Comparison of ENCODE assay signal across 8 cellular contexts in genomic region chr6:144931172-144932035, GRCh38.
DNase-seq lines count a peak whose midpoint lies in the region; ATAC-seq and TF ChIP-seq lines count a peak whose summit lies in the region.

No MANE protein-coding gene starts in this region.

- H2AFZ ChIP-seq in PC-9: no peak overlapping the region

- POLR2A ChIA-PET in PC-9 (lab: Charles Lee; ENCODE audit: unreplicated experiment): no interaction called here

- 0 out of 2 replicates have a peak overlapping the region, but pooled peaks have one; percentile 26 for H3K4me2 ChIP-seq in PC-9

- ATAC-seq in heart right ventricle (no peak), Right ventricle myocardium inferior (no peak), HG02938 (IDR thresholded peaks at IDR 0.05; ENCODE audit: unreplicated experiment) (peak; percentile 81), lung (ENCODE audit: insufficient read depth, low FRiP score) (no peak), HG03469 (IDR thresholded peaks at IDR 0.05; ENCODE audit: unreplicated experiment) (no peak)

- CTCF ChIA-PET in PC-9 (lab: Charles Lee): no interaction called here

- H4K20me1 ChIP-seq in PC-9 (ENCODE audit: insufficient read depth): no peaks in the 10 kb centered on the region

- peaks cover 0 to 18% (median 4%) of the 10 kb centered on the region in 11 donors for H3K9me3 ChIP-seq in heart right ventricle
- peaks cover 8% of the 10 kb centered on the region; the same call in 1 of the 2 replicates for H3K9me3 ChIP-seq in PC-9 (ENCODE audit: insufficient read depth, low read depth)
- no peaks in the 10 kb centered on the region for H3K9me3 ChIP-seq in breast epithelium
- no peaks in the 10 kb centered on the region for H3K9me3 ChIP-seq in lung (ENCODE audit: control insufficient read depth in 2 of 2, insufficient read depth in 1 of 2, low read length in 1 of 2)

- no peak overlapping the region for H3K27ac ChIP-seq in heart right ventricle
- no peak overlapping the region for H3K27ac ChIP-seq in PC-9
- H3K27ac ChIP-seq in breast epithelium: no peak overlapping the region
- no peak overlapping the region for H3K27ac ChIP-seq in lung (ENCODE audit: low read depth in 1 of 2, low read length in 1 of 2)

- H3K4me1 ChIP-seq in heart right ventricle (no peaks in the 10 kb centered on the region), PC-9 (replicated peaks; ENCODE audit: insufficient read depth) (0 out of 2 replicates have a peak, but pooled peaks cover 11% of the 10 kb centered on the region), breast epithelium (no peaks in the 10 kb centered on the region), lung (ENCODE audit: control insufficient read depth in 2 of 2, insufficient read depth in 2 of 2, low read length in 2 of 2) (no peaks in the 10 kb centered on the region)

- peak in 8 of 9 donors; percentile 28 to 70 (median 55) for TF ChIP-seq CTCF in heart right ventricle (IDR thresholded peaks at IDR 0.05)
- TF ChIP-seq CTCF in PC-9 (conservative IDR thresholded peaks at IDR 0.05): peak; percentile 78
- TF ChIP-seq CTCF in breast epithelium (IDR thresholded peaks at IDR 0.05): peak in 2 of 3 donors; percentile 46 to 51
- peak; percentile 11 for TF ChIP-seq CTCF in lung (IDR thresholded peaks at IDR 0.05; ENCODE audit: control extremely low read depth, extremely low read depth)

- no peaks in the 10 kb centered on the region for H3K79me2 ChIP-seq in PC-9 (ENCODE audit: low read depth)

- no peaks in the 10 kb centered on the region for H3K27me3 ChIP-seq in heart right ventricle
- no peaks in the 10 kb centered on the region for H3K27me3 ChIP-seq in PC-9 (ENCODE audit: insufficient read depth, low read depth)
- no peaks in the 10 kb centered on the region for H3K27me3 ChIP-seq in breast epithelium
- no peaks in the 10 kb centered on the region for H3K27me3 ChIP-seq in lung (ENCODE audit: control insufficient read depth, insufficient read depth)

- BruUV-seq in PC-9 (replicated peaks; lab: Mats Ljungman, UMichigan): no TSS peak

- DNase-seq in heart right ventricle (peak in 1 of 2 donors; percentile 8), Right ventricle myocardium inferior (ENCODE audit: missing footprints) (no peak), PC-9 (peak; percentile 30 to 49), breast epithelium (ENCODE audit: low spot score in 2 of 2) (peak in 1 of 2 donors; percentile 18), lung (ENCODE audit: low spot score) (no peak), ureter (ENCODE audit: low spot score) (peak; percentile 50)

- H3K4me3 ChIP-seq in heart right ventricle: no peak overlapping the region
- H3K4me3 ChIP-seq in PC-9: no peak overlapping the region
- H3K4me3 ChIP-seq in breast epithelium: no peak overlapping the region
- H3K4me3 ChIP-seq in lung: no peak overlapping the region

- no peak for TF ChIP-seq POLR2A in breast epithelium (IDR thresholded peaks at IDR 0.05)

- intact Hi-C loops in heart right ventricle (cut with DNase I): loop anchor here in 6 of 10 donors (5.0 to 10.0 kb wide), 4 partner anchors 273 to 703 kb away; no protein-coding TSS in a partner anchor
- intact Hi-C loops in Right ventricle myocardium inferior (cut with DNase I): loop anchor here (5.0 kb wide), 1 partner anchor 344 kb away; no protein-coding TSS in a partner anchor
- intact Hi-C loops in PC-9 (cut with micrococcal nuclease; ENCODE audit: unreplicated experiment): loop anchor here (2.0 to 5.0 kb wide), 4 partner anchors 97 to 347 kb away; no protein-coding TSS in a partner anchor
- intact Hi-C loops in breast epithelium (cut with DNase I; ENCODE audit: low total_unique reads): loop anchor here (1.0 kb wide), 1 partner anchor 11 kb away; no protein-coding TSS in a partner anchor

- H3K36me3 ChIP-seq in heart right ventricle (no peaks in the 10 kb centered on the region), PC-9 (ENCODE audit: low read depth) (no peaks in the 10 kb centered on the region), breast epithelium (no peaks in the 10 kb centered on the region), lung (ENCODE audit: control insufficient read depth in 2 of 2, insufficient read depth in 2 of 2, low read length in 2 of 2) (no peaks in the 10 kb centered on the region)

- 57 to 59% methylated on average over 6 of the region's 6 CpGs for WGBS in heart right ventricle, 2 donors
- 61 to 63% methylated on average over 6 of the region's 6 CpGs for WGBS in lung, 2 donors

- no peaks in the 10 kb centered on the region for H3F3A ChIP-seq in PC-9 (ENCODE audit: insufficient read depth, low read depth)

- no peaks in the 10 kb centered on the region for H3K9me2 ChIP-seq in PC-9 (ENCODE audit: insufficient read depth)

Comparison
In these comparisons a context has a peak if more than half of its experiments do, and no peak if none do; other contexts are left out.
1. DNase-seq: peak in PC-9 (2 of 2) and ureter (single experiment); none in Right ventricle myocardium inferior (single experiment) and lung (single experiment).
2. CTCF ChIP-seq: peak in every context shown above with its lines; median percentile 78 in PC-9; 55 in heart right ventricle; 48 in breast epithelium; 11 in lung.